Comparison of ENCODE assay signal across 12 cellular contexts in the genomic region with DNA sequence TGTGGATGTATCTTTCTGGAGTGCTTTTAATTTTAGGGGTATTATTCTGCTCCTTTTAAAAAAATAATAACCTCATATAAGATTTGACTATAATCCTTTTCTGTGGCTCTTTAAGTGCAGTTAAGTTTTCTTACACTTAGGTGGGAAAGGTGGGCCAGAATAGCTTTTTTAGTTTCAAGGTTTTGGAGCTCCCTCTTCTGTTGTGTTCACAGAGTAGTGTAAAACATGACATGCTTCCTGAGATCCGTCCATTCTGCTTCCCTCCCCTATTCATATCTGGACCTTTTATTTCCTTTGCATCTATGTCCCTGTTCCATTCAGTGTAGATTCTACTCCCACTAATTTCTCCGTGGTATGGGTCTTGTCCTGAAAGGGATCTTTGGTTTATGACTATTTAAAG. TPM values are rescaled to one million over a fixed set of nuclear protein-coding genes. Genes with fewer than 3 reads are reported as not detected.
DNase-seq lines count a peak whose midpoint lies in the region; ATAC-seq, FAIRE-seq and TF ChIP-seq lines count a peak whose summit lies in the region.
"Had no signal": no experiment of that assay in that cellular context is flagged by ENCODE, and none has a peak within 500 bp of the region (broad histone marks: within the 10 kb centered on the region; RNA-seq: fewer than 3 reads in every experiment).

No MANE protein-coding gene starts in this region.

- H2AFZ ChIP-seq in HepG2 (ENCODE audit: low read length), result no peak overlapping the region

- H3K4me3 ChIP-seq in HepG2 (replicated peaks in 1 of 3; ENCODE audit: insufficient read depth in 1 of 3, low read depth in 2 of 3, low read length in 3 of 3) (no peak overlapping the region), right lobe of liver (no peak overlapping the region)

- H3K79me2 ChIP-seq in HepG2 (ENCODE audit: insufficient read depth, low read length), result no peaks in the 10 kb centered on the region

- no peak overlapping the region for H3K4me2 ChIP-seq in HepG2 (ENCODE audit: low read depth, low read length)

- intact Hi-C loops in HepG2 (cut with micrococcal nuclease; ENCODE audit: unreplicated experiment), result no loop called here
- intact Hi-C loops in right lobe of liver (cut with DNase I), result no loop called here
- intact Hi-C loops in Calu3 (cut with micrococcal nuclease; ENCODE audit: unreplicated experiment), result loop anchor here (2.0 kb wide), 1 partner anchor 79 kb away; no protein-coding TSS in a partner anchor

- H3K36me3 ChIP-seq in HepG2 (replicated peaks in 1 of 2; ENCODE audit: control insufficient read depth in 1 of 2, insufficient read depth in 2 of 2, low read length in 2 of 2) (no peaks in the 10 kb centered on the region), right lobe of liver (no peaks in the 10 kb centered on the region)
- H3K36me3 ChIP-seq: neutrophil had no signal

- no peak for TF ChIP-seq EP300 in HepG2 (IDR thresholded peaks at IDR 0.05; ENCODE audit: low read depth in 2 of 2, low read length in 2 of 2)
- no peak for TF ChIP-seq EP300 in HepG2 (CRISPR knock-in tag; IDR thresholded peaks at IDR 0.05; ENCODE audit: borderline replicate concordance)

- H3K4me1 Mint-ChIP-seq in Calu3 (ENCODE audit: low read depth, unreplicated experiment), result no peaks in the 10 kb centered on the region
- H3K4me1 Mint-ChIP-seq: CD4-positive, alpha-beta memory T cell had no signal

- no peak for FAIRE-seq in HepG2 (lab: Jason Lieb, UNC)
- FAIRE-seq: GM19239 had no signal

- no peak for TF ChIP-seq POLR2A in HepG2 (IDR thresholded peaks at IDR 0.05; ENCODE audit: insufficient read depth in 1 of 2, low read depth in 2 of 2, low read length in 2 of 2)
- TF ChIP-seq POLR2A in right lobe of liver (IDR thresholded peaks at IDR 0.05), result no peak

- H3K4me1 ChIP-seq in HepG2 (ENCODE audit: insufficient read depth, low read length) (peaks cover 6% of the 10 kb centered on the region), right lobe of liver (no peaks in the 10 kb centered on the region)

- 2% methylated on average over 2 of the region's 2 CpGs for WGBS in HepG2 (ENCODE audit: low lambda C conversion rate)
- 47% methylated on average over 2 of the region's 2 CpGs for WGBS in right lobe of liver (ENCODE audit: insufficient coverage, low coverage, low lambda C conversion rate, missing lambda C conversion rate)

- H3K27ac ChIP-seq in HepG2 (ENCODE audit: extremely low read length, insufficient read depth, low read length), result no peak overlapping the region
- no peak overlapping the region for H3K27ac ChIP-seq in right lobe of liver
- H3K27ac ChIP-seq: neutrophil had no signal

- CTCF ChIA-PET in HepG2 (lab: Yijun Ruan, JAX; ENCODE audit: low intra/inter-chr PET ratio, low total read pairs), result interaction anchor here (0.5 to 1.3 kb wide), 2 partner anchors 13 to 79 kb away, joined by 3 read pairs; a partner anchor contains a TSS
- CTCF ChIA-PET in Calu3 (lab: Charles Lee), result interaction anchor here (0.7 to 2.3 kb wide), 6 partner anchors 12 to 88 kb away, joined by 3 to 26 read pairs (median 6); a partner anchor contains a TSS

- POLR2A ChIA-PET in HepG2 (lab: Yijun Ruan, JAX), result no interaction called here

- peak; percentile 53 for TF ChIP-seq CTCF in HepG2 (CRISPR knock-in tag; IDR thresholded peaks at IDR 0.05)
- TF ChIP-seq CTCF in right lobe of liver (IDR thresholded peaks at IDR 0.05), result peak in 1 of 4 donors; percentile 8
- TF ChIP-seq CTCF in Calu3 (IDR thresholded peaks at IDR 0.05; ENCODE audit: unreplicated experiment), result no peak

- no peaks in the 10 kb centered on the region for H3K36me3 Mint-ChIP-seq in Calu3 (ENCODE audit: insufficient read depth, unreplicated experiment)
- H3K36me3 Mint-ChIP-seq: CD4-positive, alpha-beta memory T cell had no signal

- H3K27me3 ChIP-seq in HepG2 (ENCODE audit: control insufficient read depth in 1 of 2, insufficient read depth in 2 of 2, low read length in 2 of 2) (no peaks in the 10 kb centered on the region), right lobe of liver (no peaks in the 10 kb centered on the region)
- H3K27me3 ChIP-seq: neutrophil had no signal

- in situ Hi-C loops in HepG2 (cut with HindIII; ENCODE audit: extremely low pct_ligation_motif_present, low pct_unique_long_range_greater_than_20kb), result no loop called here

- no peaks in the 10 kb centered on the region for H4K20me1 ChIP-seq in HepG2 (ENCODE audit: insufficient read depth, low read length)

- H3K4me3 Mint-ChIP-seq in Calu3 (ENCODE audit: low read depth, unreplicated experiment), result no peak overlapping the region
- H3K4me3 Mint-ChIP-seq: CD4-positive, alpha-beta memory T cell had no signal

- H3K9ac ChIP-seq in HepG2 (ENCODE audit: insufficient read depth, low read depth, low read length), result no peak overlapping the region

- peaks cover 4% of the 10 kb centered on the region for H3K9me3 Mint-ChIP-seq in Calu3 (ENCODE audit: low read depth, unreplicated experiment)

- no peak for TF ChIP-seq RAD21 in HepG2 (CRISPR knock-in tag; IDR thresholded peaks at IDR 0.05)

- BruUV-seq in HepG2 (replicated peaks; lab: Mats Ljungman, UMichigan) (no TSS peak), Calu3 (replicated peaks; lab: Mats Ljungman, UMichigan) (no TSS peak)

- no peak overlapping the region for H3K27ac Mint-ChIP-seq in Calu3 (ENCODE audit: unreplicated experiment)
- H3K27ac Mint-ChIP-seq: CD4-positive, alpha-beta memory T cell had no signal

- H3K9me3 ChIP-seq in HepG2 (ENCODE audit: low read length) (no peaks in the 10 kb centered on the region), right lobe of liver (no peaks in the 10 kb centered on the region)
- H3K9me3 ChIP-seq: neutrophil had no signal

- no peaks in the 10 kb centered on the region for H3K27me3 Mint-ChIP-seq in Calu3 (ENCODE audit: unreplicated experiment)

- ATAC-seq in HepG2 (no peak; the same call in 2 of the 3 replicates), right lobe of liver (no peak), HG03565 (IDR thresholded peaks at IDR 0.05; ENCODE audit: unreplicated experiment) (no peak), GM18870 (IDR thresholded peaks at IDR 0.05; ENCODE audit: unreplicated experiment) (no peak), GM19395 (IDR thresholded peaks at IDR 0.05; ENCODE audit: unreplicated experiment) (no peak)

- DNase-seq in HepG2 (ENCODE audit: low spot score) (peak; percentile 21), right lobe of liver (no peak), NCI-H460 (ENCODE audit: extremely low read depth, low read depth) (peak; percentile 23), dermis microvascular lymphatic vessel endothelial cell (ENCODE audit: low read depth in 2 of 2) (peak; percentile 17 to 41), Calu3 (no peak)
- DNase-seq: CD4-positive, alpha-beta memory T cell; NCI-H1436 treated with DMSO at 0.1 percent for 48 hours had no signal

RNA-seq across cellular contexts. Expression of a gene that starts 12.8 kb away (rescaled TPM):
- total RNA-seq in HepG2 (2016; rRNA removed; fragmentation: Illumina TruSeq; extraction: Trizol) (0.13 and 0.15 TPM in 2 replicates), right lobe of liver (not detected), dermis microvascular lymphatic vessel endothelial cell (under 0.01 and 0.13 TPM in 2 replicates), Calu3 (2022) (7.1 and 9.2 TPM in 2 replicates)
- 0.71 and 0.79 TPM in 2 replicates for total RNA-seq in HepG2 (2016; cell fraction: cytosol; rRNA removed; fragmentation: Illumina TruSeq; extraction: Trizol; ENCODE audit: low read depth)
- 0.06 TPM in 1 of 2 replicates, not detected in the other for total RNA-seq in HepG2 (2016; cell fraction: insoluble cytoplasmic fraction; rRNA removed; fragmentation: Illumina TruSeq; extraction: Trizol)
- 0.15 and 0.21 TPM in 2 replicates for total RNA-seq in HepG2 (2016; cell fraction: membrane; rRNA removed; fragmentation: Illumina TruSeq; extraction: Trizol)
- not detected in 2 replicates for total RNA-seq in HepG2 (2016; cell fraction: nucleus; rRNA removed; fragmentation: Illumina TruSeq; extraction: Trizol)
- polyA plus RNA-seq in HepG2 (2011; rRNA removed), result 0.12 and 0.16 TPM in 2 replicates
- 0.08 and 0.10 TPM in 2 replicates for polyA plus RNA-seq in HepG2 (2011; cell fraction: cytosol; rRNA removed)
- 0.21 and 0.24 TPM in 2 replicates for polyA plus RNA-seq in HepG2 (2011; cell fraction: nucleus; rRNA removed)
- polyA plus RNA-seq in HepG2 (2012), result 0.19 and 0.27 TPM in 2 replicates
- polyA plus RNA-seq in HepG2 (2016; cell fraction: cytosol; fragmentation: Illumina TruSeq; extraction: Trizol; ENCODE audit: low read depth), result 0.07 and 0.11 TPM in 2 replicates
- polyA plus RNA-seq in HepG2 (2016; cell fraction: insoluble cytoplasmic fraction; fragmentation: Illumina TruSeq; extraction: Trizol; ENCODE audit: low read depth), result 0.14 TPM in 1 of 2 replicates, not detected in the other
- polyA plus RNA-seq in HepG2 (2016; cell fraction: membrane; fragmentation: Illumina TruSeq; extraction: Trizol; ENCODE audit: low read depth), result not detected in 2 replicates
- polyA plus RNA-seq in HepG2 (2016; cell fraction: nucleus; fragmentation: Illumina TruSeq; extraction: Trizol; ENCODE audit: insufficient read depth, low read depth), result 0.59 TPM in 1 of 2 replicates, not detected in the other
- not detected in 2 replicates for polyA minus RNA-seq in HepG2 (2011; rRNA and poly(A)+ RNA removed; ENCODE audit: low replicate concordance)
- polyA minus RNA-seq in HepG2 (2011; cell fraction: cytosol; rRNA and poly(A)+ RNA removed), result not detected in 2 replicates
- not detected in 2 replicates for polyA minus RNA-seq in HepG2 (2011; cell fraction: nucleus; rRNA and poly(A)+ RNA removed)
- not detected in 2 replicates for total RNA-seq in NCI-H460 (2014; rRNA removed; shearing (Covaris generic))
- not detected in 2 replicates for polyA plus RNA-seq in NCI-H460 (2014; cell fraction: nucleus; rRNA removed)
- total RNA-seq: CD4-positive, alpha-beta memory T cell had no signal
- polyA plus RNA-seq: CD4-positive, alpha-beta memory T cell had no signal

RNA-seq across cellular contexts. Expression of a gene that starts 12.9 kb away (rescaled TPM):
- not detected in 2 replicates for total RNA-seq in HepG2 (2016; rRNA removed; fragmentation: Illumina TruSeq; extraction: Trizol)
- total RNA-seq in HepG2 (2016; cell fraction: cytosol; rRNA removed; fragmentation: Illumina TruSeq; extraction: Trizol; ENCODE audit: low read depth), result 0.10 TPM in 1 of 2 replicates, not detected in the other
- not detected in 2 replicates for total RNA-seq in HepG2 (2016; cell fraction: insoluble cytoplasmic fraction; rRNA removed; fragmentation: Illumina TruSeq; extraction: Trizol)
- 0.21 TPM in 1 of 2 replicates, not detected in the other for total RNA-seq in HepG2 (2016; cell fraction: membrane; rRNA removed; fragmentation: Illumina TruSeq; extraction: Trizol)
- not detected in 2 replicates for total RNA-seq in HepG2 (2016; cell fraction: nucleus; rRNA removed; fragmentation: Illumina TruSeq; extraction: Trizol)
- polyA plus RNA-seq in HepG2 (2011; rRNA removed), result 0.16 TPM in 1 of 2 replicates, not detected in the other
- not detected in 2 replicates for polyA plus RNA-seq in HepG2 (2011; cell fraction: cytosol; rRNA removed)
- polyA plus RNA-seq in HepG2 (2011; cell fraction: nucleus; rRNA removed), result 0.13 and 0.21 TPM in 2 replicates
- polyA plus RNA-seq in HepG2 (2012), result 0.04 and 0.20 TPM in 2 replicates
- polyA plus RNA-seq in HepG2 (2016; cell fraction: cytosol; fragmentation: Illumina TruSeq; extraction: Trizol; ENCODE audit: low read depth), result not detected in 2 replicates
- not detected in 2 replicates for polyA plus RNA-seq in HepG2 (2016; cell fraction: insoluble cytoplasmic fraction; fragmentation: Illumina TruSeq; extraction: Trizol; ENCODE audit: low read depth)
- not detected in 2 replicates for polyA plus RNA-seq in HepG2 (2016; cell fraction: membrane; fragmentation: Illumina TruSeq; extraction: Trizol; ENCODE audit: low read depth)
- not detected in 2 replicates for polyA plus RNA-seq in HepG2 (2016; cell fraction: nucleus; fragmentation: Illumina TruSeq; extraction: Trizol; ENCODE audit: insufficient read depth, low read depth)
- polyA minus RNA-seq in HepG2 (2011; rRNA and poly(A)+ RNA removed; ENCODE audit: low replicate concordance), result 0.72 TPM in 1 of 2 replicates, not detected in the other
- not detected in 2 replicates for polyA minus RNA-seq in HepG2 (2011; cell fraction: cytosol; rRNA and poly(A)+ RNA removed)
- polyA minus RNA-seq in HepG2 (2011; cell fraction: nucleus; rRNA and poly(A)+ RNA removed), result 0.12 and 0.13 TPM in 2 replicates
- not detected for total RNA-seq in right lobe of liver
- not detected in 2 replicates for total RNA-seq in NCI-H460 (2014; rRNA removed; shearing (Covaris generic))
- not detected in 2 replicates for polyA plus RNA-seq in NCI-H460 (2014; cell fraction: nucleus; rRNA removed)
- total RNA-seq in dermis microvascular lymphatic vessel endothelial cell, result under 0.01 TPM in 1 of 2 replicates, not detected in the other
- 3.8 and 5.6 TPM in 2 replicates for total RNA-seq in Calu3 (2022)
- total RNA-seq: CD4-positive, alpha-beta memory T cell had no signal

RNA-seq across cellular contexts. Expression of a gene that starts 53.8 kb away (rescaled TPM):
- 0.20 and 0.44 TPM in 2 replicates for total RNA-seq in HepG2 (2016; rRNA removed; fragmentation: Illumina TruSeq; extraction: Trizol)
- 0.18 TPM in 1 of 2 replicates, not detected in the other for total RNA-seq in HepG2 (2016; cell fraction: cytosol; rRNA removed; fragmentation: Illumina TruSeq; extraction: Trizol; ENCODE audit: low read depth)
- 0.50 and 0.54 TPM in 2 replicates for total RNA-seq in HepG2 (2016; cell fraction: insoluble cytoplasmic fraction; rRNA removed; fragmentation: Illumina TruSeq; extraction: Trizol)
- total RNA-seq in HepG2 (2016; cell fraction: membrane; rRNA removed; fragmentation: Illumina TruSeq; extraction: Trizol), result 0.31 TPM in 1 of 2 replicates, not detected in the other
- total RNA-seq in HepG2 (2016; cell fraction: nucleus; rRNA removed; fragmentation: Illumina TruSeq; extraction: Trizol), result 0.62 and 0.63 TPM in 2 replicates
- polyA plus RNA-seq in HepG2 (2011; rRNA removed), result 0.16 TPM in 1 of 2 replicates, not detected in the other
- 0.05 and 0.31 TPM in 2 replicates for polyA plus RNA-seq in HepG2 (2011; cell fraction: cytosol; rRNA removed)
- polyA plus RNA-seq in HepG2 (2011; cell fraction: nucleus; rRNA removed), result 0.31 and 0.50 TPM in 2 replicates
- polyA plus RNA-seq in HepG2 (2012), result 0.15 and 0.69 TPM in 2 replicates
- 0.12 TPM in 1 of 2 replicates, not detected in the other for polyA plus RNA-seq in HepG2 (2016; cell fraction: cytosol; fragmentation: Illumina TruSeq; extraction: Trizol; ENCODE audit: low read depth)
- 0.23 and 0.32 TPM in 2 replicates for polyA plus RNA-seq in HepG2 (2016; cell fraction: insoluble cytoplasmic fraction; fragmentation: Illumina TruSeq; extraction: Trizol; ENCODE audit: low read depth)
- not detected in 2 replicates for polyA plus RNA-seq in HepG2 (2016; cell fraction: membrane; fragmentation: Illumina TruSeq; extraction: Trizol; ENCODE audit: low read depth)
- polyA plus RNA-seq in HepG2 (2016; cell fraction: nucleus; fragmentation: Illumina TruSeq; extraction: Trizol; ENCODE audit: insufficient read depth, low read depth), result 0.48 and 0.55 TPM in 2 replicates
- polyA minus RNA-seq in HepG2 (2011; rRNA and poly(A)+ RNA removed; ENCODE audit: low replicate concordance), result 0.38 TPM in 1 of 2 replicates, not detected in the other
- polyA minus RNA-seq in HepG2 (2011; cell fraction: cytosol; rRNA and poly(A)+ RNA removed), result not detected in 2 replicates
- 0.64 TPM in 1 of 2 replicates, not detected in the other for polyA minus RNA-seq in HepG2 (2011; cell fraction: nucleus; rRNA and poly(A)+ RNA removed)
- under 1 TPM in 5 of 6 experiments, not detected in 1; 0.24 to 0.65 (median 0.37) TPM for total RNA-seq in right lobe of liver
- 0.84 TPM in 1 of 2 replicates, not detected in the other for total RNA-seq in NCI-H460 (2014; rRNA removed; shearing (Covaris generic))
- 1.9 TPM in 1 of 2 replicates, not detected in the other for polyA plus RNA-seq in NCI-H460 (2014; cell fraction: nucleus; rRNA removed)
- total RNA-seq in dermis microvascular lymphatic vessel endothelial cell, result under 0.01 TPM in 2 replicates
- total RNA-seq in Calu3 (2022), result 8.5 and 8.8 TPM in 2 replicates
- total RNA-seq: CD4-positive, alpha-beta memory T cell had no signal
- polyA plus RNA-seq: CD4-positive, alpha-beta memory T cell had no signal

Comparison
In these comparisons a context has a peak if more than half of its experiments do, and no peak if none do; other contexts are left out.
1. DNase-seq: peak in HepG2 (single experiment), NCI-H460 (single experiment) and dermis microvascular lymphatic vessel endothelial cell (2 of 2); none in right lobe of liver (0 of 3) and Calu3 (single experiment).